ENCODE assay signal across 18 cellular contexts in the genomic region with DNA sequence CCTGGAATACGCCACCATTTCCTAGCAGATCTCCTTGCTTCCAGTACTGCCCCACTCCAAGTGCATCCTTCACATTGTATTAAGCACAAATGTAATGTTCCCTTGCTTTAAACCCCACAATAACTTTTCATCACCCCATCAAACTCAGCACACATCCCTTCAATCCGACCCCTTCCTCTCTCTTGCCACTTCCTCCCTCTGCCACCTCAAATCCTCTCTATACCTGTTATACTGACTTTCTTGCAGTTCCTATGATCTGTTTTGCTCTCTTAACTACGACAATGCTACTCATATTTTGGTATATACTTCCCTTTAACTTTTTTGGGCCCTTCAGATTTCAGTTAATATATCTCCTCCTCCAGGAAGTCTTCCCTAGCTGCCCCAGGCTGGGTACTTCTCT. TPM values are rescaled to one million over a fixed set of nuclear protein-coding genes. Genes with fewer than 3 reads are reported as not detected.
DNase-seq lines count a peak whose midpoint lies in the region; ATAC-seq and TF ChIP-seq lines count a peak whose summit lies in the region.
"Had no signal": no experiment of that assay in that cellular context is flagged by ENCODE, and none has a peak within 500 bp of the region (broad histone marks: within the 10 kb centered on the region; RNA-seq: fewer than 3 reads in every experiment).

No MANE protein-coding gene starts in this region.

- H3K9me3 Mint-ChIP-seq in activated CD4-positive, alpha-beta T cell treated with anti-CD3 and anti-CD28 coated beads, Interleukin-2, amount 10 ng/mL, durations not matched to agents 7 days and 5 days = no peaks in the 10 kb centered on the region
- no peaks in the 10 kb centered on the region for H3K9me3 Mint-ChIP-seq in CD8-positive, alpha-beta T cell
- H3K9me3 Mint-ChIP-seq in activated naive CD8-positive, alpha-beta T cell (ENCODE audit: low read depth) = no peaks in the 10 kb centered on the region
- no peaks in the 10 kb centered on the region for H3K9me3 Mint-ChIP-seq in naive thymus-derived CD4-positive, alpha-beta T cell
- H3K9me3 Mint-ChIP-seq: IgD-negative memory B cell had no signal

- H3K4me3 Mint-ChIP-seq in activated CD4-positive, alpha-beta T cell treated with anti-CD3 and anti-CD28 coated beads, Interleukin-2, amount 10 ng/mL, durations not matched to agents 7 days and 5 days = no peak overlapping the region
- H3K4me3 Mint-ChIP-seq in CD8-positive, alpha-beta T cell = no peak overlapping the region
- H3K4me3 Mint-ChIP-seq in activated naive CD8-positive, alpha-beta T cell = no peak overlapping the region
- peak overlapping the region in 4 of 10 donors; percentile 0 to 2 (median 2) for H3K4me3 Mint-ChIP-seq in naive thymus-derived CD4-positive, alpha-beta T cell
- H3K4me3 Mint-ChIP-seq: IgD-negative memory B cell had no signal

- peaks cover 25% of the 10 kb centered on the region for H3K4me1 Mint-ChIP-seq in activated CD4-positive, alpha-beta T cell treated with anti-CD3 and anti-CD28 coated beads, Interleukin-2, amount 10 ng/mL, durations not matched to agents 7 days and 5 days
- peaks cover 42% of the 10 kb centered on the region for H3K4me1 Mint-ChIP-seq in CD8-positive, alpha-beta T cell (ENCODE audit: low read depth)
- peaks cover 39% of the 10 kb centered on the region for H3K4me1 Mint-ChIP-seq in activated naive CD8-positive, alpha-beta T cell (ENCODE audit: low read depth)
- peaks cover 13 to 48% (median 44%) of the 10 kb centered on the region in 7 donors for H3K4me1 Mint-ChIP-seq in naive thymus-derived CD4-positive, alpha-beta T cell

- no peak for TF ChIP-seq CTCF in CD8-positive, alpha-beta T cell (IDR thresholded peaks at IDR 0.05)
- TF ChIP-seq CTCF in brain microvascular endothelial cell (IDR thresholded peaks at IDR 0.05; ENCODE audit: low read depth, low read length, missing control alignments) = no peak

- H3K27ac ChIP-seq in CD8-positive, alpha-beta T cell (ENCODE audit: low read depth, low read length) = no peak overlapping the region
- H3K27ac ChIP-seq in naive thymus-derived CD4-positive, alpha-beta T cell (ENCODE audit: low read depth, low read length) = peak overlapping the region; percentile 27
- H3K27ac ChIP-seq in brain microvascular endothelial cell = no peak overlapping the region
- H3K27ac ChIP-seq: BLaER1, HL-60 had no signal

- peak; percentile 69 for ATAC-seq in CD8-positive, alpha-beta T cell
- ATAC-seq in naive thymus-derived CD4-positive, alpha-beta T cell = peak; percentile 53
- ATAC-seq: HCT116 had no signal

- H3K27me3 ChIP-seq in CD8-positive, alpha-beta T cell (ENCODE audit: insufficient read depth, low read length) = no peaks in the 10 kb centered on the region
- H3K27me3 ChIP-seq in naive thymus-derived CD4-positive, alpha-beta T cell (ENCODE audit: control insufficient read depth in 2 of 2, insufficient read depth in 2 of 2, low read length in 2 of 2) = no peaks in the 10 kb centered on the region
- H3K27me3 ChIP-seq in brain microvascular endothelial cell (replicated peaks) = no peaks in the 10 kb centered on the region
- H3K27me3 ChIP-seq: BLaER1 had no signal

- peaks cover 12% of the 10 kb centered on the region for H3K36me3 ChIP-seq in CD8-positive, alpha-beta T cell (ENCODE audit: insufficient read depth, low read length)
- H3K36me3 ChIP-seq in naive thymus-derived CD4-positive, alpha-beta T cell (ENCODE audit: control insufficient read depth in 2 of 3, insufficient read depth in 3 of 3, low read length in 3 of 3) = peaks cover 6 to 31% (median 15%) of the 10 kb centered on the region in 3 experiments
- peaks cover 7% of the 10 kb centered on the region for H3K36me3 ChIP-seq in brain microvascular endothelial cell (replicated peaks)

- peaks cover 8% of the 10 kb centered on the region for H3K36me3 Mint-ChIP-seq in activated CD4-positive, alpha-beta T cell treated with anti-CD3 and anti-CD28 coated beads, Interleukin-2, amount 10 ng/mL, durations not matched to agents 7 days and 5 days (ENCODE audit: low read depth)
- peaks cover 45% of the 10 kb centered on the region for H3K36me3 Mint-ChIP-seq in CD8-positive, alpha-beta T cell
- H3K36me3 Mint-ChIP-seq in activated naive CD8-positive, alpha-beta T cell = no peaks in the 10 kb centered on the region
- H3K36me3 Mint-ChIP-seq in naive thymus-derived CD4-positive, alpha-beta T cell = peaks cover 0 to 14% (median 6%) of the 10 kb centered on the region in 5 donors

- in situ Hi-C loops in brain microvascular endothelial cell (cut with HindIII; ENCODE audit: low pct_ligation_motif_present, low sequenced_read_pairs) = no loop called here

- peak; percentile 13 for DNase-seq in activated CD4-positive, alpha-beta T cell treated with anti-CD3 and anti-CD28 coated beads, Interleukin-2, amount 10 ng/mL, durations not matched to agents 7 days and 5 days
- DNase-seq in activated CD4-positive, alpha-beta T cell treated with anti-CD3 and anti-CD28 coated beads, Interleukin-2, amount 50 U/mL, for 4 hours = no peak
- no peak for DNase-seq in CD8-positive, alpha-beta T cell
- DNase-seq in naive thymus-derived CD4-positive, alpha-beta T cell = peak in 5 of 9 donors; percentile 24 to 52 (median 36)
- DNase-seq in T1000 (lab: John Stamatoyannopoulos, UW) (no peak), brain microvascular endothelial cell (no peak), NCI-H774 (lab: John Stamatoyannopoulos, UW) (no peak)
- DNase-seq: DND-41, NCI-H1048, NCI-H146, NCI-H2081 treated with DMSO at 0.1 percent for 48 hours, NCI-H524, SHP77 had no signal

- no peak overlapping the region for H3K4me3 ChIP-seq in CD8-positive, alpha-beta T cell (ENCODE audit: low read depth, low read length)
- no peak overlapping the region for H3K4me3 ChIP-seq in naive thymus-derived CD4-positive, alpha-beta T cell (ENCODE audit: low read length)
- no peak overlapping the region for H3K4me3 ChIP-seq in brain microvascular endothelial cell (ENCODE audit: low read depth, low read length)
- H3K4me3 ChIP-seq: BLaER1 had no signal

- intact Hi-C loops in CD8-positive, alpha-beta T cell (cut with DNase I, micrococcal nuclease) = no loop called here
- intact Hi-C loops in naive thymus-derived CD4-positive, alpha-beta T cell (cut with micrococcal nuclease) = no loop called here

- POLR2A ChIA-PET in activated CD4-positive, alpha-beta T cell treated with anti-CD3 and anti-CD28 coated beads, Interleukin-2, amount 10 ng/mL, durations not matched to agents 7 days and 5 days (lab: Charles Lee) = no interaction called here
- POLR2A ChIA-PET in CD8-positive, alpha-beta T cell (lab: Charles Lee) = no interaction called here
- POLR2A ChIA-PET in naive thymus-derived CD4-positive, alpha-beta T cell (lab: Charles Lee) = no interaction called here

- H3K27me3 Mint-ChIP-seq in activated CD4-positive, alpha-beta T cell treated with anti-CD3 and anti-CD28 coated beads, Interleukin-2, amount 10 ng/mL, durations not matched to agents 7 days and 5 days = no peaks in the 10 kb centered on the region
- no peaks in the 10 kb centered on the region for H3K27me3 Mint-ChIP-seq in CD8-positive, alpha-beta T cell (ENCODE audit: low read depth)
- H3K27me3 Mint-ChIP-seq in activated naive CD8-positive, alpha-beta T cell = no peaks in the 10 kb centered on the region
- H3K27me3 Mint-ChIP-seq in naive thymus-derived CD4-positive, alpha-beta T cell = no peaks in the 10 kb centered on the region
- H3K27me3 Mint-ChIP-seq: IgD-negative memory B cell had no signal

- CTCF ChIA-PET in activated CD4-positive, alpha-beta T cell treated with anti-CD3 and anti-CD28 coated beads, Interleukin-2, amount 10 ng/mL, durations not matched to agents 7 days and 5 days (lab: Charles Lee) = no interaction called here
- CTCF ChIA-PET in CD8-positive, alpha-beta T cell (lab: Charles Lee) = interaction anchor here (1.3 kb wide), 1 partner anchor 14 kb away, joined by 3 read pairs; no protein-coding TSS in a partner anchor
- CTCF ChIA-PET in naive thymus-derived CD4-positive, alpha-beta T cell (lab: Charles Lee) = no interaction called here

- H3K9me3 ChIP-seq in CD8-positive, alpha-beta T cell (ENCODE audit: low read length) = no peaks in the 10 kb centered on the region
- no peaks in the 10 kb centered on the region for H3K9me3 ChIP-seq in naive thymus-derived CD4-positive, alpha-beta T cell (ENCODE audit: control insufficient read depth in 2 of 3, low read length in 3 of 3)
- H3K9me3 ChIP-seq: BLaER1 had no signal

- peaks cover 13% of the 10 kb centered on the region for H3K4me1 ChIP-seq in CD8-positive, alpha-beta T cell (ENCODE audit: insufficient read depth, low read length)
- H3K4me1 ChIP-seq in naive thymus-derived CD4-positive, alpha-beta T cell (ENCODE audit: control insufficient read depth in 2 of 2, insufficient read depth in 2 of 2, low read length in 2 of 2) = peaks cover 0 to 14% of the 10 kb centered on the region in 2 donors
- H3K4me1 ChIP-seq: BLaER1 had no signal

- H3K27ac Mint-ChIP-seq in activated CD4-positive, alpha-beta T cell treated with anti-CD3 and anti-CD28 coated beads, Interleukin-2, amount 10 ng/mL, durations not matched to agents 7 days and 5 days = peak overlapping the region; percentile 48
- peak overlapping the region; percentile 3 for H3K27ac Mint-ChIP-seq in CD8-positive, alpha-beta T cell
- H3K27ac Mint-ChIP-seq in activated naive CD8-positive, alpha-beta T cell = peak overlapping the region; percentile 48
- H3K27ac Mint-ChIP-seq in naive thymus-derived CD4-positive, alpha-beta T cell = peak overlapping the region in 8 of 9 donors; percentile 1 to 64 (median 8)
- H3K27ac Mint-ChIP-seq: IgD-negative memory B cell had no signal

RNA-seq across cellular contexts. Expression of a gene that starts 14.1 kb away (rescaled TPM):
- 10 to 100 TPM; 40.7 to 41.4 TPM for total RNA-seq in activated CD4-positive, alpha-beta T cell treated with anti-CD3 and anti-CD28 coated beads, Interleukin-2, amount 10 ng/mL, durations not matched to agents 7 days and 5 days
- 10 to 100 TPM; 43.8 to 47.0 TPM for total RNA-seq in CD8-positive, alpha-beta T cell
- 10 to 100 TPM; 41.6 to 50.4 (median 47.1) TPM for total RNA-seq in naive thymus-derived CD4-positive, alpha-beta T cell
- polyA plus RNA-seq in naive thymus-derived CD4-positive, alpha-beta T cell = 100 to 1,000 TPM; 123 to 130 TPM

RNA-seq across cellular contexts. Expression of a gene that starts 45.2 kb away (rescaled TPM):
- 1 to 10 TPM in 1 of 2 experiments, under 1 TPM in 1; 0.83 to 1.8 TPM for total RNA-seq in activated CD4-positive, alpha-beta T cell treated with anti-CD3 and anti-CD28 coated beads, Interleukin-2, amount 10 ng/mL, durations not matched to agents 7 days and 5 days
- total RNA-seq in CD8-positive, alpha-beta T cell = 1 to 10 TPM in 1 of 2 experiments, not detected in 1; 1.5 TPM
- 1 to 10 TPM in 3 of 5 experiments, under 1 TPM in 2; 0.81 to 2.9 (median 1.2) TPM for total RNA-seq in naive thymus-derived CD4-positive, alpha-beta T cell
- polyA plus RNA-seq in naive thymus-derived CD4-positive, alpha-beta T cell = not detected
- polyA plus RNA-seq: IgD-negative memory B cell had no signal

Comparison
In these comparisons a context has a peak if more than half of its experiments do, and no peak if none do; other contexts are left out.
1. DNase-seq: peak in activated CD4-positive, alpha-beta T cell treated with anti-CD3 and anti-CD28 coated beads, Interleukin-2, amount 10 ng/mL, durations not matched to agents 7 days and 5 days (single experiment) and naive thymus-derived CD4-positive, alpha-beta T cell (5 of 9); none in activated CD4-positive, alpha-beta T cell treated with anti-CD3 and anti-CD28 coated beads, Interleukin-2, amount 50 U/mL, for 4 hours (0 of 2), CD8-positive, alpha-beta T cell (0 of 7), T1000 (single experiment), brain microvascular endothelial cell (single experiment) and NCI-H774 (single experiment).
2. Peak in every context shown above with its lines, with median percentiles within 50 percentile points of each other: H3K27ac Mint-ChIP-seq.